ENCODE assay signal across 14 cellular contexts in genomic region chr4:170675568-170676262, GRCh38.
DNase-seq lines count a peak whose midpoint lies in the region; ATAC-seq and TF ChIP-seq lines count a peak whose summit lies in the region.
"Had no signal": no experiment of that assay in that cellular context is flagged by ENCODE, and none has a peak within 500 bp of the region (broad histone marks: within the 10 kb centered on the region; RNA-seq: fewer than 3 reads in every experiment).

No MANE protein-coding gene starts in this region.

- H3K4me1 ChIP-seq in mammary epithelial cell (ENCODE audit: insufficient read depth, low read length), result peaks cover 26% of the 10 kb centered on the region

- no peaks in the 10 kb centered on the region for H3K27me3 ChIP-seq in mammary epithelial cell (ENCODE audit: insufficient read depth, low read length)

- peaks cover 13% of the 10 kb centered on the region for H3K9me3 Mint-ChIP-seq in activated naive CD8-positive, alpha-beta T cell treated with anti-CD3 and anti-CD28 coated beads, Interleukin-2, amount 50 U/mL, for 24 hours
- H3K9me3 Mint-ChIP-seq: activated CD4-positive, alpha-beta T cell treated with anti-CD3 and anti-CD28 coated beads, Interleukin-2, amount 10 ng/mL, durations not matched to agents 24 days and 14 days had no signal

- H3K36me3 Mint-ChIP-seq in activated naive CD8-positive, alpha-beta T cell treated with anti-CD3 and anti-CD28 coated beads, Interleukin-2, amount 50 U/mL, for 24 hours (ENCODE audit: low read depth), result no peaks in the 10 kb centered on the region

- dilution Hi-C loops in mammary epithelial cell (cut with HindIII; ENCODE audit: low sequenced_read_pairs), result no loop called here

- H3K27ac ChIP-seq in mammary epithelial cell (ENCODE audit: insufficient read depth, low read depth, low read length), result no peak overlapping the region

- no peak overlapping the region for H3K27ac Mint-ChIP-seq in activated naive CD8-positive, alpha-beta T cell treated with anti-CD3 and anti-CD28 coated beads, Interleukin-2, amount 50 U/mL, for 24 hours
- H3K27ac Mint-ChIP-seq: activated CD4-positive, alpha-beta T cell treated with anti-CD3 and anti-CD28 coated beads, Interleukin-2, amount 10 ng/mL, durations not matched to agents 24 days and 14 days had no signal

- BruUV-seq in mammary epithelial cell (replicated peaks; lab: Mats Ljungman, UMichigan), result no TSS peak

- CTCF ChIA-PET in mammary epithelial cell (lab: Charles Lee; ENCODE audit: low non-redundant PET), result no interaction called here

- TF ChIP-seq CTCF in mammary epithelial cell (conservative IDR thresholded peaks at IDR 0.05 in 1 of 2, IDR thresholded peaks at IDR 0.05 in 1 of 2; ENCODE audit: extremely low read depth in 1 of 2, insufficient read depth in 1 of 2, low read depth in 1 of 2, low read length in 2 of 2), result no peak

- intact Hi-C loops in mammary epithelial cell (cut with micrococcal nuclease), result no loop called here
- intact Hi-C loops in Right ventricle myocardium inferior (cut with DNase I), result no loop called here
- intact Hi-C loops in left colon (cut with DNase I, micrococcal nuclease), result no loop called here

- H2AFZ ChIP-seq in mammary epithelial cell (ENCODE audit: low read depth, low read length), result no peak overlapping the region

- H3K4me3 ChIP-seq in mammary epithelial cell (replicated peaks in 1 of 3; ENCODE audit: insufficient read depth in 1 of 3, low read depth in 2 of 3, low read length in 3 of 3), result no peak overlapping the region

- H3K4me2 ChIP-seq in mammary epithelial cell (ENCODE audit: insufficient read depth, low read depth, low read length), result no peak overlapping the region

- H4K20me1 ChIP-seq in mammary epithelial cell (ENCODE audit: insufficient read depth, low read length), result no peaks in the 10 kb centered on the region

- in situ Hi-C loops in mammary epithelial cell (cut with MboI; ENCODE audit: low sequenced_read_pairs in 2 of 2), result no loop called here

- no peaks in the 10 kb centered on the region for H3K4me1 Mint-ChIP-seq in activated naive CD8-positive, alpha-beta T cell treated with anti-CD3 and anti-CD28 coated beads, Interleukin-2, amount 50 U/mL, for 24 hours
- H3K4me1 Mint-ChIP-seq: activated CD4-positive, alpha-beta T cell treated with anti-CD3 and anti-CD28 coated beads, Interleukin-2, amount 10 ng/mL, durations not matched to agents 24 days and 14 days had no signal

- no peaks in the 10 kb centered on the region for H3K9me3 ChIP-seq in mammary epithelial cell (replicated peaks; ENCODE audit: insufficient read depth, low read length)

- H3K36me3 ChIP-seq in mammary epithelial cell (ENCODE audit: insufficient read depth, low read length), result no peaks in the 10 kb centered on the region

- ATAC-seq in GM21390 (IDR thresholded peaks at IDR 0.05; ENCODE audit: unreplicated experiment) (peak; percentile 74), HG03439 (IDR thresholded peaks at IDR 0.05; ENCODE audit: unreplicated experiment) (peak; percentile 54), Right ventricle myocardium inferior (no peak), left colon (no peak), HG03159 (IDR thresholded peaks at IDR 0.05; ENCODE audit: unreplicated experiment) (no peak)
- no peak for ATAC-seq in activated naive CD8-positive, alpha-beta T cell treated with anti-CD3 and anti-CD28 coated beads, Interleukin-2, amount 50 U/mL, for 24 hours

- H3K79me2 ChIP-seq in mammary epithelial cell (ENCODE audit: insufficient read depth, low read length), result no peaks in the 10 kb centered on the region

- DNase-seq in EL, result peak; percentile 50
- peak; percentile 48 for DNase-seq in mammary epithelial cell
- DNase-seq in Right ventricle myocardium inferior (ENCODE audit: missing footprints), result no peak
- DNase-seq in activated naive CD8-positive, alpha-beta T cell treated with anti-CD3 and anti-CD28 coated beads, Interleukin-2, amount 50 U/mL, for 24 hours, result no peak
- no peak for DNase-seq in left colon
- DNase-seq: ACHN; activated CD4-positive, alpha-beta T cell treated with anti-CD3 and anti-CD28 coated beads, Interleukin-2, amount 10 ng/mL, durations not matched to agents 24 days and 14 days; activated naive CD4-positive, alpha-beta T cell; Calu3; NCI-H187 treated with DMSO at 0.1 percent for 48 hours; stimulated activated CD8-positive, alpha-beta memory T cell treated with anti-CD3 and anti-CD28 coated beads, Interleukin-4, amount 100 ng/mL, for 48 hours had no signal

- no peak overlapping the region for H3K4me3 Mint-ChIP-seq in activated naive CD8-positive, alpha-beta T cell treated with anti-CD3 and anti-CD28 coated beads, Interleukin-2, amount 50 U/mL, for 24 hours
- H3K4me3 Mint-ChIP-seq: activated CD4-positive, alpha-beta T cell treated with anti-CD3 and anti-CD28 coated beads, Interleukin-2, amount 10 ng/mL, durations not matched to agents 24 days and 14 days had no signal

- 93% methylated on average over 2 of the region's 2 CpGs for WGBS in mammary epithelial cell (ENCODE audit: low coverage, missing lambda C conversion rate)

- H3K27me3 Mint-ChIP-seq in activated naive CD8-positive, alpha-beta T cell treated with anti-CD3 and anti-CD28 coated beads, Interleukin-2, amount 50 U/mL, for 24 hours, result no peaks in the 10 kb centered on the region
- H3K27me3 Mint-ChIP-seq: activated CD4-positive, alpha-beta T cell treated with anti-CD3 and anti-CD28 coated beads, Interleukin-2, amount 10 ng/mL, durations not matched to agents 24 days and 14 days had no signal

- no peak overlapping the region for H3K9ac ChIP-seq in mammary epithelial cell (ENCODE audit: insufficient read depth, low read length)

Comparison
In these comparisons a context has a peak if more than half of its experiments do, and no peak if none do; other contexts are left out.
1. DNase-seq: peak in EL (single experiment) and mammary epithelial cell (single experiment); none in Right ventricle myocardium inferior (single experiment), activated naive CD8-positive, alpha-beta T cell treated with anti-CD3 and anti-CD28 coated beads, Interleukin-2, amount 50 U/mL, for 24 hours (single experiment) and left colon (0 of 2).
2. ATAC-seq: peak in GM21390 (single experiment) and HG03439 (single experiment); none in Right ventricle myocardium inferior (single experiment), activated naive CD8-positive, alpha-beta T cell treated with anti-CD3 and anti-CD28 coated beads, Interleukin-2, amount 50 U/mL, for 24 hours (single experiment), left colon (single experiment) and HG03159 (single experiment).